In the genomic region with DNA sequence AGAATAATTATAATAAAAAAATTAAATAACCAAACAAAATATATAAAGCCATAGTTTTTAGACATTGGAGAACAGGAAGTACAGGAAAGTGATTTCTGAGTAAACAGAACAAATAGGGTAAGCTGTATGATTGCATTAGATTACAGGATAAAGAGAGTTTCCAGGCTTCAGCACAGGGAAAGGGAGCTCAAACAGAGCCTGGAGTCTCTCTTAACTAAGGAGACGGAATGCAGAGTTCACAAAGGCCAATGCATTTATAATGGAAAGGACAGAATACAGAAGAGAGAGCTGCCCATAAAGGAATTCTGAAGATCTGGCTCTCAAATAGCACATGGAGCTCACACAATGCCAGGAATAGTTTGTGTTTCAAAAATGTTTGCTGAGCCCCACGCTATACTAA, we compare ENCODE assay signal across 22 cellular contexts. TPM values are rescaled to one million over a fixed set of nuclear protein-coding genes. Genes with fewer than 3 reads are reported as not detected.
DNase-seq lines count a peak whose midpoint lies in the region; ATAC-seq and TF ChIP-seq lines count a peak whose summit lies in the region.
"Had no signal": no experiment of that assay in that cellular context is flagged by ENCODE, and none has a peak within 500 bp of the region (broad histone marks: within the 10 kb centered on the region; RNA-seq: fewer than 3 reads in every experiment).

No MANE protein-coding gene starts in this region.

- H3K36me3 ChIP-seq in mesenchymal stem cell (ENCODE audit: control insufficient read depth in 1 of 2, insufficient read depth in 2 of 2, low read depth in 1 of 2, low read length in 2 of 2): no peaks in the 10 kb centered on the region
- no peaks in the 10 kb centered on the region for H3K36me3 ChIP-seq in mesendoderm (ENCODE audit: control insufficient read depth, insufficient read depth, low read length)
- H3K36me3 ChIP-seq: HAP-1 had no signal

- H4K8ac ChIP-seq in mesenchymal stem cell (ENCODE audit: low read length) (no peak overlapping the region), mesendoderm (ENCODE audit: low read depth, low read length) (no peak overlapping the region)

- H2BK5ac ChIP-seq in mesenchymal stem cell (ENCODE audit: low read depth, low read length, poor library complexity, severe bottlenecking) (no peak overlapping the region), mesendoderm (ENCODE audit: low read length) (no peak overlapping the region)

- no peak overlapping the region for H2AFZ ChIP-seq in mesenchymal stem cell (ENCODE audit: low read depth, low read length)

- no peak overlapping the region for H2BK120ac ChIP-seq in mesenchymal stem cell (ENCODE audit: low read depth, low read length)
- no peak overlapping the region for H2BK120ac ChIP-seq in mesendoderm (ENCODE audit: low read depth, low read length)

- ATAC-seq in SK-N-SH treated with all-trans-retinoic acid at 6 μM for 48 hours (no peak; the same call in 2 of the 3 replicates), GM21360 (IDR thresholded peaks at IDR 0.05; ENCODE audit: unreplicated experiment) (no peak), GM19463 (IDR thresholded peaks at IDR 0.05; ENCODE audit: unreplicated experiment) (no peak)
- no peak for ATAC-seq in stimulated activated memory B cell treated with anti-CD40 and anti-IgM and Interleukin-4, amounts not matched to agents 10 μg/mL and 1 μg/mL and 100 μg/mL, for 72 hours
- ATAC-seq: Right ventricle myocardium inferior had no signal

- H3K56ac ChIP-seq in mesendoderm (ENCODE audit: low read length): no peak overlapping the region

- no peaks in the 10 kb centered on the region for H3K4me1 Mint-ChIP-seq in stimulated activated memory B cell treated with anti-CD40 and anti-IgM and Interleukin-4, amounts not matched to agents 10 μg/mL and 1 μg/mL and 100 μg/mL, for 72 hours
- H3K4me1 Mint-ChIP-seq: CD4-positive, alpha-beta memory T cell had no signal

- H3K4ac ChIP-seq in mesenchymal stem cell (ENCODE audit: low read depth in 1 of 2, low read length in 2 of 2) (no peak overlapping the region), mesendoderm (ENCODE audit: low read depth, low read length) (no peak overlapping the region)

- H2BK15ac ChIP-seq in mesenchymal stem cell (ENCODE audit: low read depth, poor library complexity, severe bottlenecking) (no peak overlapping the region), mesendoderm (replicated peaks; ENCODE audit: low read depth) (no peak overlapping the region)

- H3K18ac ChIP-seq in mesenchymal stem cell (ENCODE audit: low read depth in 1 of 2, low read length in 2 of 2) (no peak overlapping the region), mesendoderm (ENCODE audit: low read length) (no peak overlapping the region)

- H2AK5ac ChIP-seq in mesenchymal stem cell (ENCODE audit: low read length, severe bottlenecking) (no peak overlapping the region), mesendoderm (ENCODE audit: low read length) (no peak overlapping the region)

- H3K27ac Mint-ChIP-seq in stimulated activated memory B cell treated with anti-CD40 and anti-IgM and Interleukin-4, amounts not matched to agents 10 μg/mL and 1 μg/mL and 100 μg/mL, for 72 hours: no peak overlapping the region
- H3K27ac Mint-ChIP-seq: CD4-positive, alpha-beta memory T cell had no signal

- H3K9me3 ChIP-seq in mesenchymal stem cell (ENCODE audit: control insufficient read depth, low read length): peaks cover 8% of the 10 kb centered on the region
- H3K9me3 ChIP-seq: Caco-2, HAP-1 had no signal

- H3K9me3 Mint-ChIP-seq in stimulated activated memory B cell treated with anti-CD40 and anti-IgM and Interleukin-4, amounts not matched to agents 10 μg/mL and 1 μg/mL and 100 μg/mL, for 72 hours: no peaks in the 10 kb centered on the region

- H3K4me2 ChIP-seq in mesenchymal stem cell (ENCODE audit: low read length, poor library complexity, severe bottlenecking) (no peak overlapping the region), mesendoderm (ENCODE audit: low read length) (no peak overlapping the region)

- no peak overlapping the region for H4K5ac ChIP-seq in mesendoderm (ENCODE audit: low read length)

- H3K79me1 ChIP-seq in mesenchymal stem cell (replicated peaks; ENCODE audit: low read length, poor library complexity, severe bottlenecking) (no peaks in the 10 kb centered on the region), mesendoderm (ENCODE audit: low read length) (no peaks in the 10 kb centered on the region)

- H3K9ac ChIP-seq in mesenchymal stem cell (ENCODE audit: low read length) (no peak overlapping the region), mesendoderm (ENCODE audit: low read length) (no peak overlapping the region)

- no peak overlapping the region for H3K23ac ChIP-seq in mesenchymal stem cell (ENCODE audit: low read length in 2 of 2)
- no peak overlapping the region for H3K23ac ChIP-seq in mesendoderm (ENCODE audit: low read length)

- H3K4me1 ChIP-seq in mesenchymal stem cell (ENCODE audit: control insufficient read depth, insufficient read depth, low read depth, low read length) (no peaks in the 10 kb centered on the region), mesendoderm (ENCODE audit: control insufficient read depth, low read depth, low read length) (no peaks in the 10 kb centered on the region)
- H3K4me1 ChIP-seq: Caco-2, HAP-1 had no signal

- no peaks in the 10 kb centered on the region for H3K27me3 ChIP-seq in mesenchymal stem cell (ENCODE audit: control insufficient read depth in 1 of 2, insufficient read depth in 1 of 2, low read length in 2 of 2)
- no peaks in the 10 kb centered on the region for H3K27me3 ChIP-seq in mesendoderm (ENCODE audit: insufficient read depth, low read length, poor library complexity)

- H3K4me3 Mint-ChIP-seq in stimulated activated memory B cell treated with anti-CD40 and anti-IgM and Interleukin-4, amounts not matched to agents 10 μg/mL and 1 μg/mL and 100 μg/mL, for 72 hours: no peak overlapping the region
- H3K4me3 Mint-ChIP-seq: CD4-positive, alpha-beta memory T cell had no signal

- no peak overlapping the region for H2BK12ac ChIP-seq in mesenchymal stem cell (ENCODE audit: low read length in 2 of 2)

- WGBS in mesenchymal stem cell: 42% methylated on average over 2 of the region's 2 CpGs
- WGBS in mesendoderm (ENCODE audit: extremely low coverage, insufficient coverage, low lambda C conversion rate): no CpG with 5 or more reads among the region's 2 CpGs

- H4K91ac ChIP-seq in mesenchymal stem cell (ENCODE audit: low read length): no peak overlapping the region

- H3K27me3 Mint-ChIP-seq in stimulated activated memory B cell treated with anti-CD40 and anti-IgM and Interleukin-4, amounts not matched to agents 10 μg/mL and 1 μg/mL and 100 μg/mL, for 72 hours: no peaks in the 10 kb centered on the region

- no peak overlapping the region for H3K27ac ChIP-seq in mesenchymal stem cell (ENCODE audit: low read length, poor library complexity, severe bottlenecking)
- H3K27ac ChIP-seq in mesendoderm (ENCODE audit: low read depth, low read length): no peak overlapping the region
- H3K27ac ChIP-seq: SK-N-MC had no signal

- peak; percentile 41 for DNase-seq in NCI-H69 (lab: John Stamatoyannopoulos, UW)
- peak; percentile 7 for DNase-seq in mesenchymal stem cell
- DNase-seq in mesendoderm: no peak
- DNase-seq: Caco-2; CD4-positive, alpha-beta memory T cell; DMS 273 treated with DMSO at 0.1 percent for 48 hours; DMS79 treated with DMSO at 0.1 percent for 48 hours; KG1; NCI-H1092 treated with DMSO at 0.1 percent for 48 hours; NCI-H146; NCI-H2029; NCI-H226; NCI-H510A treated with DMSO at 0.1 percent for 48 hours; OCI-M1 had no signal

- no peak overlapping the region for H3K14ac ChIP-seq in mesenchymal stem cell (ENCODE audit: low read length in 2 of 2)

- no peaks in the 10 kb centered on the region for H3K36me3 Mint-ChIP-seq in stimulated activated memory B cell treated with anti-CD40 and anti-IgM and Interleukin-4, amounts not matched to agents 10 μg/mL and 1 μg/mL and 100 μg/mL, for 72 hours
- H3K36me3 Mint-ChIP-seq: CD4-positive, alpha-beta memory T cell had no signal

- H3K4me3 ChIP-seq in mesenchymal stem cell (ENCODE audit: insufficient read depth in 1 of 2, low read depth in 1 of 2, low read length in 2 of 2): no peak overlapping the region
- no peak overlapping the region for H3K4me3 ChIP-seq in mesendoderm (ENCODE audit: low read length)
- H3K4me3 ChIP-seq: HAP-1, SK-N-MC had no signal

- no peaks in the 10 kb centered on the region for H3K79me2 ChIP-seq in mesendoderm (ENCODE audit: control insufficient read depth, insufficient read depth, low read length)

TF ChIP-seq in SK-N-SH treated with all-trans-retinoic acid at 6 μM for 48 hours, 23 proteins besides CTCF, POLR2A, EP300 and RAD21 (continues in another document):
- TF ChIP-seq ZC3H10 (CRISPR knock-in tag; IDR thresholded peaks at IDR 0.05): no peak
- TF ChIP-seq GLIS3 (CRISPR knock-in tag; IDR thresholded peaks at IDR 0.05): no peak
- TF ChIP-seq, protein P1, sequence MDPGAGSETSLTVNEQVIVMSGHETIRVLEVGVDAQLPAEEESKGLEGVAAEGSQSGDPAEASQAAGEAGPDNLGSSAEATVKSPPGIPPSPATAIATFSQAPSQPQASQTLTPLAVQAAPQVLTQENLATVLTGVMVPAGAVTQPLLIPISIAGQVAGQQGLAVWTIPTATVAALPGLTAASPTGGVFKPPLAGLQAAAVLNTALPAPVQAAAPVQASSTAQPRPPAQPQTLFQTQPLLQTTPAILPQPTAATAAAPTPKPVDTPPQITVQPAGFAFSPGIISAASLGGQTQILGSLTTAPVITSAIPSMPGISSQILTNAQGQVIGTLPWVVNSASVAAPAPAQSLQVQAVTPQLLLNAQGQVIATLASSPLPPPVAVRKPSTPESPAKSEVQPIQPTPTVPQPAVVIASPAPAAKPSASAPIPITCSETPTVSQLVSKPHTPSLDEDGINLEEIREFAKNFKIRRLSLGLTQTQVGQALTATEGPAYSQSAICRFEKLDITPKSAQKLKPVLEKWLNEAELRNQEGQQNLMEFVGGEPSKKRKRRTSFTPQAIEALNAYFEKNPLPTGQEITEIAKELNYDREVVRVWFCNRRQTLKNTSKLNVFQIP (CRISPR knock-in tag; IDR thresholded peaks at IDR 0.05; ENCODE audit: borderline replicate concordance, low read depth): no peak
- peak; percentile 59 for TF ChIP-seq TCF4 (CRISPR knock-in tag; IDR thresholded peaks at IDR 0.05; ENCODE audit: borderline replicate concordance)
- peak; percentile 74 for TF ChIP-seq ISL1 (CRISPR knock-in tag; IDR thresholded peaks at IDR 0.05)
- TF ChIP-seq ZNF70 (CRISPR knock-in tag; IDR thresholded peaks at IDR 0.05): peak; percentile 49; the same call in 1 of the 2 replicates
- no peak for TF ChIP-seq ESRRG (CRISPR knock-in tag; IDR thresholded peaks at IDR 0.05)
- TF ChIP-seq BACH2 (CRISPR knock-in tag; IDR thresholded peaks at IDR 0.05; ENCODE audit: borderline replicate concordance): no peak

RNA-seq across cellular contexts. Expression of a gene that starts 42.0 kb away (rescaled TPM):
- polyA plus RNA-seq in mesenchymal stem cell (2013, experiment 1 of 2): not detected
- not detected for polyA plus RNA-seq in mesenchymal stem cell (2013, experiment 2 of 2)
- polyA plus RNA-seq in mesendoderm (2013, experiment 1 of 2): not detected
- not detected for polyA plus RNA-seq in mesendoderm (2013, experiment 2 of 2)
- polyA plus RNA-seq: BJ; CD4-positive, alpha-beta memory T cell had no signal
